1 cellular context compared by ENCODE assay signal in genomic region chr2:54330226-54331094, GRCh38.
TF ChIP-seq lines count a peak whose summit lies in the region.

No MANE protein-coding gene starts in this region.

TF ChIP-seq in HepG2, 621 proteins besides CTCF, POLR2A, EP300 and RAD21 (continued from another document and continues in another):
- TF ChIP-seq RERE (CRISPR knock-in tag; IDR thresholded peaks at IDR 0.05; ENCODE audit: low read depth): no peak
- 0 out of 2 replicates have a peak, but pooled peaks have one; percentile 78 for TF ChIP-seq RARG (CRISPR knock-in tag; IDR thresholded peaks at IDR 0.05; ENCODE audit: low read depth)
- TF ChIP-seq PHF8 (CRISPR knock-in tag; IDR thresholded peaks at IDR 0.05): peak; percentile 69
- peak; percentile 37; the same call in 1 of the 2 replicates for TF ChIP-seq PITX1 (CRISPR knock-in tag; IDR thresholded peaks at IDR 0.05)
- peak; percentile 41; the same call in 1 of the 2 replicates for TF ChIP-seq ZBTB33 (CRISPR knock-in tag; IDR thresholded peaks at IDR 0.05)
- peak; percentile 95; the same call in 1 of the 2 replicates for TF ChIP-seq CREB3 (CRISPR knock-in tag; IDR thresholded peaks at IDR 0.05)
- no peak; the same call in 1 of the 2 replicates for TF ChIP-seq HMGXB3 (CRISPR knock-in tag; IDR thresholded peaks at IDR 0.05; ENCODE audit: borderline replicate concordance)
- TF ChIP-seq ZNF720 (CRISPR knock-in tag; IDR thresholded peaks at IDR 0.05): peak; percentile 37; the same call in 1 of the 2 replicates
- peak; percentile 43; the same call in 1 of the 2 replicates for TF ChIP-seq ZNF235 (CRISPR knock-in tag; IDR thresholded peaks at IDR 0.05; ENCODE audit: borderline replicate concordance)
- TF ChIP-seq TBP (CRISPR knock-in tag; IDR thresholded peaks at IDR 0.05): no peak
- no peak for TF ChIP-seq CEBPB (IDR thresholded peaks at IDR 0.05; ENCODE audit: borderline replicate concordance, low read depth, low read length)
- no peak for TF ChIP-seq ZEB1 (IDR thresholded peaks at IDR 0.05; ENCODE audit: insufficient replicate concordance, low read depth)
- TF ChIP-seq ZNF776 (CRISPR knock-in tag; IDR thresholded peaks at IDR 0.05): peak; percentile 86
- peak; percentile 99 for TF ChIP-seq KDM5B (CRISPR knock-in tag; IDR thresholded peaks at IDR 0.05; ENCODE audit: borderline replicate concordance)
- TF ChIP-seq ZNF33A (CRISPR knock-in tag; IDR thresholded peaks at IDR 0.05; ENCODE audit: borderline replicate concordance): peak; percentile 43; the same call in 1 of the 2 replicates
- TF ChIP-seq GPN1 (CRISPR knock-in tag; IDR thresholded peaks at IDR 0.05; ENCODE audit: borderline replicate concordance): no peak
- peak; percentile 94 for TF ChIP-seq ZNF616 (CRISPR knock-in tag; IDR thresholded peaks at IDR 0.05; ENCODE audit: low read depth)
- TF ChIP-seq JUND (CRISPR knock-in tag; IDR thresholded peaks at IDR 0.05): peak; percentile 25; the same call in 1 of the 2 replicates
- peak; percentile 58; the same call in 1 of the 2 replicates for TF ChIP-seq TAF1 (CRISPR knock-in tag; IDR thresholded peaks at IDR 0.05)
- peak; percentile 91; the same call in 1 of the 2 replicates for TF ChIP-seq MEIS1 (CRISPR knock-in tag; IDR thresholded peaks at IDR 0.05; ENCODE audit: borderline replicate concordance)
- no peak for TF ChIP-seq GLMP (CRISPR knock-in tag; IDR thresholded peaks at IDR 0.05; ENCODE audit: borderline replicate concordance)
- no peak for TF ChIP-seq PRPF4 (IDR thresholded peaks at IDR 0.05; ENCODE audit: low read depth, low read length, poor library complexity, severe bottlenecking)
- TF ChIP-seq TEAD2 (CRISPR knock-in tag; IDR thresholded peaks at IDR 0.05): 0 out of 2 replicates have a peak, but pooled peaks have one; percentile 60
- 0 out of 2 replicates have a peak, but pooled peaks have one; percentile 65 for TF ChIP-seq SPEN (CRISPR knock-in tag; IDR thresholded peaks at IDR 0.05; ENCODE audit: low read depth)
- TF ChIP-seq ZBTB7A (CRISPR knock-in tag; IDR thresholded peaks at IDR 0.05): no peak
- peak; percentile 91; the same call in 1 of the 2 replicates for TF ChIP-seq ZNF431 (CRISPR knock-in tag; IDR thresholded peaks at IDR 0.05; ENCODE audit: borderline replicate concordance, low read depth)
- TF ChIP-seq ZNF784 (CRISPR knock-in tag; IDR thresholded peaks at IDR 0.05; ENCODE audit: borderline replicate concordance): peak; percentile 91
- TF ChIP-seq ZFP62 (CRISPR knock-in tag; IDR thresholded peaks at IDR 0.05): no peak
- no peak for TF ChIP-seq ZNF646 (CRISPR knock-in tag; IDR thresholded peaks at IDR 0.05)
- TF ChIP-seq DBP (CRISPR knock-in tag; IDR thresholded peaks at IDR 0.05; ENCODE audit: not compliant biosample characterization): no peak
